19 cellular contexts compared by ENCODE assay signal in the genomic region with DNA sequence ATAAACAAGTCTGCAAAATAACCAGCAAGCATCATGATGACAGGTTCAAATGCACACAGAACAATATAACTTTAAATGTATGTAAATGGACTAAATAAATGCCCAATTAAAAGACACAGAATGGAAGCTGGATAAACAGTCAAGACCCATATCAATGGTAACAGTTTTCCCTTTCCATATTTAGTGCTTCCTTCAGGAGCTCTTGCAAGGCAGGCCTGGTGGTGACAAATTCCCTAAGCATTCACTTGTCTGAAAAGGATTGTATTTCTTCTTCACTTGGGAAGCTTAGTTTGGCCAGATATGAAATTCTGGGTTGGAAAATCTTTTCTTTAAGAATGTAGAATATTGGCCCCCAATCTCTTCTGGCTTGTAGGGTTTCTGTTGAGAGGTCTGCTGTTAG.
"Had no signal": no experiment of that assay in that cellular context is flagged by ENCODE, and none has a peak within 500 bp of the region (broad histone marks: within the 10 kb centered on the region; RNA-seq: fewer than 3 reads in every experiment).

No MANE protein-coding gene starts in this region.

- H3K27ac ChIP-seq: esophagus squamous epithelium, left ventricle myocardium inferior, prostate gland, right atrium auricular region, skin epidermis, vagina had no signal

- H3K27me3 ChIP-seq: esophagus squamous epithelium, right atrium auricular region, vagina had no signal

- H3K4me3 ChIP-seq: esophagus squamous epithelium, left ventricle myocardium inferior, prostate gland, right atrium auricular region, skin epidermis, vagina had no signal

- H3K4me1 ChIP-seq: esophagus squamous epithelium, left ventricle myocardium inferior, prostate gland, right atrium auricular region, vagina had no signal

- DNase-seq: activated CD4-positive, alpha-beta T cell treated with anti-CD3 and anti-CD28 coated beads, Interleukin-2, amount 10 ng/mL, durations not matched to agents 7 days and 5 days; activated CD8-positive, alpha-beta memory T cell treated with anti-CD3 and anti-CD28 coated beads, Interleukin-2, amount 50 U/mL, for 48 hours; activated effector memory CD4-positive, alpha-beta T cell treated with anti-CD3 and anti-CD28 coated beads, Interleukin-2, amount 50 U/mL, for 16 hours; activated naive CD4-positive, alpha-beta T cell treated with anti-CD3 and anti-CD28 coated beads, Interleukin-2, amount 50 U/mL, for 16 hours; activated T-cell treated with anti-CD3 and anti-CD28 coated beads, Interleukin-2, amount 50 U/mL, for 48 hours; effector CD8-positive, alpha-beta T cell; esophagus squamous epithelium; left ventricle myocardium inferior; mammary epithelial cell; naive B cell; stimulated activated CD4-positive, alpha-beta T cell treated with anti-CD3 and anti-CD28 coated beads, Interleukin-4, amount 100 ng/mL, for 1 hour; stimulated activated naive CD8-positive, alpha-beta T cell treated with anti-CD3 and anti-CD28 coated beads, Interleukin-15, amount 100 ng/mL, for 72 hours; T-cell; T-helper 9 cell; trophoblast cell had no signal

- H3K36me3 ChIP-seq: esophagus squamous epithelium, left ventricle myocardium inferior, prostate gland, right atrium auricular region, vagina had no signal

- H3K9me3 ChIP-seq: esophagus squamous epithelium, prostate gland, right atrium auricular region, vagina had no signal
